Comparison of ENCODE assay signal across 13 cellular contexts in genomic region chr16:22193134-22193411, GRCh38. TPM values are rescaled to one million over a fixed set of nuclear protein-coding genes. Genes with fewer than 3 reads are reported as not detected.
A peak's percentile ranks its signal among the peaks of the same experiment; 100 is the strongest.
DNase-seq lines count a peak whose midpoint lies in the region; ATAC-seq and TF ChIP-seq lines count a peak whose summit lies in the region.
"Had no signal": no experiment of that assay in that cellular context is flagged by ENCODE, and none has a peak within 500 bp of the region (broad histone marks: within the 10 kb centered on the region; RNA-seq: fewer than 3 reads in every experiment).

No MANE protein-coding gene starts in this region.

- peaks cover 62% of the 10 kb centered on the region for H3K4me1 Mint-ChIP-seq in activated CD4-positive, alpha-beta memory T cell treated with anti-CD3 and anti-CD28 coated beads, Interleukin-2, amount 10 ng/mL, durations not matched to agents 7 days and 5 days
- peaks cover 58% of the 10 kb centered on the region for H3K4me1 Mint-ChIP-seq in stimulated activated memory B cell treated with anti-CD40 and anti-IgM and Interleukin-4, amounts not matched to agents 10 μg/mL and 1 μg/mL and 100 μg/mL, for 72 hours

- H3K79me2 ChIP-seq in DND-41 (ENCODE audit: insufficient read depth, low read length) (no peaks in the 10 kb centered on the region), hepatocyte (no peaks in the 10 kb centered on the region)

- no peak overlapping the region for H3K9ac ChIP-seq in DND-41 (ENCODE audit: low read depth, low read length)

- TF ChIP-seq CTCF in DND-41 (IDR thresholded peaks at IDR 0.05; ENCODE audit: borderline replicate concordance, extremely low read depth, low read length, poor library complexity, severe bottlenecking) (no peak), hepatocyte (IDR thresholded peaks at IDR 0.05; ENCODE audit: poor library complexity) (no peak)

- peaks cover 1% of the 10 kb centered on the region for H3K27me3 Mint-ChIP-seq in activated CD4-positive, alpha-beta memory T cell treated with anti-CD3 and anti-CD28 coated beads, Interleukin-2, amount 10 ng/mL, durations not matched to agents 7 days and 5 days
- no peaks in the 10 kb centered on the region for H3K27me3 Mint-ChIP-seq in stimulated activated memory B cell treated with anti-CD40 and anti-IgM and Interleukin-4, amounts not matched to agents 10 μg/mL and 1 μg/mL and 100 μg/mL, for 72 hours

- H2AFZ ChIP-seq in DND-41 (ENCODE audit: low read depth, low read length) = no peak overlapping the region
- no peak overlapping the region for H2AFZ ChIP-seq in hepatocyte

- CTCF ChIA-PET in activated CD4-positive, alpha-beta memory T cell treated with anti-CD3 and anti-CD28 coated beads, Interleukin-2, amount 10 ng/mL, durations not matched to agents 7 days and 5 days (lab: Charles Lee) = interaction anchor here (14.1 kb wide), 1 partner anchor 105 kb away, joined by 183 read pairs; the partner anchor contains the start of gene POLR3E

- no peaks in the 10 kb centered on the region for H3K9me2 ChIP-seq in hepatocyte (replicated peaks; ENCODE audit: insufficient read depth)

- POLR2A ChIA-PET in activated CD4-positive, alpha-beta memory T cell treated with anti-CD3 and anti-CD28 coated beads, Interleukin-2, amount 10 ng/mL, durations not matched to agents 7 days and 5 days (lab: Charles Lee) = interaction anchor here (1.7 to 5.8 kb wide), 5 partner anchors 14 to 184 kb away, joined by 8 to 71 read pairs (median 40); partner anchors contain the start of genes EEF2K, MOSMO and POLR3E

- H3K27ac Mint-ChIP-seq in activated CD4-positive, alpha-beta memory T cell treated with anti-CD3 and anti-CD28 coated beads, Interleukin-2, amount 10 ng/mL, durations not matched to agents 7 days and 5 days = peak overlapping the region; percentile 99
- H3K27ac Mint-ChIP-seq in stimulated activated memory B cell treated with anti-CD40 and anti-IgM and Interleukin-4, amounts not matched to agents 10 μg/mL and 1 μg/mL and 100 μg/mL, for 72 hours = peak overlapping the region; percentile 84

- H3K4me3 Mint-ChIP-seq in activated CD4-positive, alpha-beta memory T cell treated with anti-CD3 and anti-CD28 coated beads, Interleukin-2, amount 10 ng/mL, durations not matched to agents 7 days and 5 days = no peak overlapping the region
- no peak overlapping the region for H3K4me3 Mint-ChIP-seq in stimulated activated memory B cell treated with anti-CD40 and anti-IgM and Interleukin-4, amounts not matched to agents 10 μg/mL and 1 μg/mL and 100 μg/mL, for 72 hours

- H3K36me3 ChIP-seq in DND-41 (ENCODE audit: insufficient read depth, low read length) (no peaks in the 10 kb centered on the region), hepatocyte (replicated peaks; ENCODE audit: insufficient read depth, low read depth) (no peaks in the 10 kb centered on the region)
- H3K36me3 ChIP-seq: SJSA1 had no signal

- H3K4me1 ChIP-seq in DND-41 (ENCODE audit: insufficient read depth, low read length) = peaks cover 65% of the 10 kb centered on the region
- peaks cover 17% of the 10 kb centered on the region for H3K4me1 ChIP-seq in hepatocyte (ENCODE audit: insufficient read depth)

- H3K4me3 ChIP-seq in DND-41 (ENCODE audit: low read depth in 1 of 2, low read length in 2 of 2) = no peak overlapping the region
- H3K4me3 ChIP-seq in hepatocyte = no peak overlapping the region

- H3K9me3 ChIP-seq in DND-41 (ENCODE audit: insufficient read depth, low read length, severe bottlenecking) (no peaks in the 10 kb centered on the region), hepatocyte (ENCODE audit: low read depth) (no peaks in the 10 kb centered on the region)
- H3K9me3 ChIP-seq: SJSA1 had no signal

- H3K27me3 ChIP-seq in DND-41 (ENCODE audit: insufficient read depth, low read length, poor library complexity) (no peaks in the 10 kb centered on the region), hepatocyte (no peaks in the 10 kb centered on the region)
- H3K27me3 ChIP-seq: SJSA1 had no signal

- DNase-seq in DND-41 (no peak), hepatocyte (ENCODE audit: low spot score) (no peak), NCI-H1436 treated with DMSO at 0.1 percent for 48 hours (lab: John Stamatoyannopoulos, UW) (no peak), inferior parietal cortex (ENCODE audit: extremely low spot score) (no peak), amygdala (lab: John Stamatoyannopoulos, UW) (no peak)
- DNase-seq in activated CD4-positive, alpha-beta memory T cell treated with anti-CD3 and anti-CD28 coated beads, Interleukin-2, amount 10 ng/mL, durations not matched to agents 7 days and 5 days = no peak
- DNase-seq: activated CD4-positive, alpha-beta T cell treated with anti-CD3 and anti-CD28 coated beads, Interleukin-2, amount 50 U/mL, for 4 hours; amniotic stem cell; MV-4-11; NCI-H446 treated with DMSO at 0.1 percent for 48 hours had no signal

- H3K9me3 Mint-ChIP-seq in activated CD4-positive, alpha-beta memory T cell treated with anti-CD3 and anti-CD28 coated beads, Interleukin-2, amount 10 ng/mL, durations not matched to agents 7 days and 5 days = no peaks in the 10 kb centered on the region
- H3K9me3 Mint-ChIP-seq in stimulated activated memory B cell treated with anti-CD40 and anti-IgM and Interleukin-4, amounts not matched to agents 10 μg/mL and 1 μg/mL and 100 μg/mL, for 72 hours = peaks cover 8% of the 10 kb centered on the region

- H3K27ac ChIP-seq in DND-41 (ENCODE audit: low read length) (no peak overlapping the region), hepatocyte (peak overlapping the region; percentile 98)

- H3K4me2 ChIP-seq in DND-41 (ENCODE audit: insufficient read depth, low read length) (peak overlapping the region; percentile 97; the same call in 1 of the 2 replicates), hepatocyte (no peak overlapping the region)

- H4K20me1 ChIP-seq in DND-41 (ENCODE audit: insufficient read depth, low read length) = no peaks in the 10 kb centered on the region
- H4K20me1 ChIP-seq in hepatocyte (ENCODE audit: insufficient read depth, poor library complexity, severe bottlenecking) = no peaks in the 10 kb centered on the region

- H3K36me3 Mint-ChIP-seq in activated CD4-positive, alpha-beta memory T cell treated with anti-CD3 and anti-CD28 coated beads, Interleukin-2, amount 10 ng/mL, durations not matched to agents 7 days and 5 days (ENCODE audit: low read depth) = peaks cover 12% of the 10 kb centered on the region
- H3K36me3 Mint-ChIP-seq in stimulated activated memory B cell treated with anti-CD40 and anti-IgM and Interleukin-4, amounts not matched to agents 10 μg/mL and 1 μg/mL and 100 μg/mL, for 72 hours = peaks cover 7% of the 10 kb centered on the region

- ATAC-seq in DND-41 (ENCODE audit: insufficient read depth, low read depth) (no peak), GM21447 (IDR thresholded peaks at IDR 0.05; ENCODE audit: unreplicated experiment) (no peak)
- no peak for ATAC-seq in stimulated activated memory B cell treated with anti-CD40 and anti-IgM and Interleukin-4, amounts not matched to agents 10 μg/mL and 1 μg/mL and 100 μg/mL, for 72 hours

- WGBS in hepatocyte (ENCODE audit: low lambda C conversion rate, missing lambda C conversion rate) = 96% methylated on average over 2 of the region's 2 CpGs

RNA-seq across cellular contexts. Expression of gene EEF2K, which starts 13.0 kb away (rescaled TPM):
- 10 to 100 TPM; 22.1 to 24.8 TPM for total RNA-seq in activated CD4-positive, alpha-beta memory T cell treated with anti-CD3 and anti-CD28 coated beads, Interleukin-2, amount 10 ng/mL, durations not matched to agents 7 days and 5 days
- total RNA-seq in hepatocyte = 11.0 and 15.1 TPM in 2 replicates
- 7.9 and 8.6 TPM in 2 replicates for polyA plus RNA-seq in hepatocyte

RNA-seq across cellular contexts. Expression of gene SDR42E2, which starts 30.8 kb away (rescaled TPM):
- not detected for total RNA-seq in activated CD4-positive, alpha-beta memory T cell treated with anti-CD3 and anti-CD28 coated beads, Interleukin-2, amount 10 ng/mL, durations not matched to agents 7 days and 5 days
- not detected in 2 replicates for total RNA-seq in hepatocyte
- not detected in 2 replicates for polyA plus RNA-seq in hepatocyte
- total RNA-seq: SJSA1 had no signal
